In the genomic region with DNA sequence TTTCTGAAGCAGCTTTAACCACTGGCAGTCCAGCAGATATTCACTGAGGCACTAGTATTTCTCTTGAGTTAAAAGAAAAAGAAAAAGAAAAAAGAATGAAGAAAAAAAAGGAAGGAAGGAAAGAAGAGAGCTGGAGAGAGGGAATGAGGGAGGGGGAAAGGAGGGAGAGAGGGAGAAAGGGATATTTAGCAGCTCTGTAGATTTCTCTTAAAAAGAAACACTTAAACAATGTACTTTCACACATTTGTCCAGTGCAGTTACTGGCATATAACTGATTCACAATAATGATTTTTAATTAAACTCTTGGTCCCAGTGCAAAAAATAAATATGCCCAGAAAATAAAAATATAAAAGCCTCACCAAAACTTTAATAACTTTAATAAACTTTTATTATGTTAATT, we compare ENCODE assay signal across 26 cellular contexts.
"Had no signal": no experiment of that assay in that cellular context is flagged by ENCODE, and none has a peak within 500 bp of the region (broad histone marks: within the 10 kb centered on the region; RNA-seq: fewer than 3 reads in every experiment).

No MANE protein-coding gene starts in this region.

- H3K36me3 ChIP-seq: colonic mucosa, esophagus muscularis mucosa, esophagus squamous epithelium, gastrocnemius medialis, gastroesophageal sphincter, heart left ventricle, heart right ventricle had no signal

- DNase-seq: colonic mucosa; cortex of kidney; dermis blood vessel endothelial cell; dorsolateral prefrontal cortex; effector CD4-positive, alpha-beta T cell; effector CD8-positive, alpha-beta T cell; effector memory CD4-positive, alpha-beta T cell; effector memory CD8-positive, alpha-beta T cell; endodermal cell; erythroblast; esophagus squamous epithelium; foreskin fibroblast; foreskin keratinocyte; foreskin melanocyte; gastrocnemius medialis; glutamatergic neuron; head of caudate nucleus; heart left ventricle; heart right ventricle had no signal

- H3K27me3 ChIP-seq: colonic mucosa, dorsolateral prefrontal cortex, esophagus muscularis mucosa, esophagus squamous epithelium, gastrocnemius medialis, gastroesophageal sphincter, heart left ventricle, heart right ventricle had no signal

- ATAC-seq: effector memory CD8-positive, alpha-beta T cell; esophagus mucosa; foreskin keratinocyte; gastrocnemius medialis; gastroesophageal sphincter; heart left ventricle; heart right ventricle had no signal

- H3K4me3 ChIP-seq: colonic mucosa, coronary artery, dorsolateral prefrontal cortex, esophagus muscularis mucosa, esophagus squamous epithelium, gastrocnemius medialis, gastroesophageal sphincter, heart left ventricle, heart right ventricle had no signal

- H3K9me3 ChIP-seq: colonic mucosa, esophagus muscularis mucosa, esophagus squamous epithelium, gastrocnemius medialis, gastroesophageal sphincter, heart left ventricle, heart right ventricle had no signal

- H3K4me1 ChIP-seq: colonic mucosa, esophagus muscularis mucosa, foreskin keratinocyte, gastrocnemius medialis, gastroesophageal sphincter had no signal

- H3K27ac ChIP-seq: colonic mucosa, coronary artery, epithelial cell of prostate, esophagus muscularis mucosa, esophagus squamous epithelium, foreskin keratinocyte, gastrocnemius medialis, gastroesophageal sphincter, heart left ventricle, heart right ventricle had no signal

- FAIRE-seq: endometrium, endothelial cell of umbilical vein had no signal
